1 cellular context compared by ENCODE assay signal in genomic region chr21:45528981-45529784, GRCh38.
TF ChIP-seq lines count a peak whose summit lies in the region.

No MANE protein-coding gene starts in this region.

TF ChIP-seq in HepG2, 621 proteins besides CTCF, POLR2A, EP300 and RAD21 (continued from another document):
- TF ChIP-seq GRHL1 (CRISPR knock-in tag; conservative IDR thresholded peaks at IDR 0.05) (no peak), ZNF629 (CRISPR knock-in tag; conservative IDR thresholded peaks at IDR 0.05) (0 out of 2 replicates have a peak, but pooled peaks have one; percentile 28), ZNF687 (CRISPR knock-in tag; IDR thresholded peaks at IDR 0.05) (peak; percentile 97), ZNF263 (CRISPR knock-in tag; IDR thresholded peaks at IDR 0.05) (peak; percentile 92), JUND (CRISPR knock-in tag; IDR thresholded peaks at IDR 0.05) (peak; percentile 49; the same call in 1 of the 2 replicates), ARNT (IDR thresholded peaks at IDR 0.05) (peak; percentile 58; the same call in 1 of the 2 replicates), PPARG (CRISPR knock-in tag; conservative IDR thresholded peaks at IDR 0.05) (no peak), POLR2AphosphoS2 (IDR thresholded peaks at IDR 0.05; ENCODE audit: low read depth, low read length) (no peak), ZNF350 (CRISPR knock-in tag; IDR thresholded peaks at IDR 0.05; ENCODE audit: borderline replicate concordance, low read depth) (peak; percentile 43; the same call in 1 of the 2 replicates), CBX5 (CRISPR knock-in tag; IDR thresholded peaks at IDR 0.05; ENCODE audit: borderline replicate concordance) (no peak), SSRP1 (CRISPR knock-in tag; IDR thresholded peaks at IDR 0.05) (no peak; the same call in 1 of the 2 replicates), ZNF713 (CRISPR knock-in tag; IDR thresholded peaks at IDR 0.05) (peak; percentile 61; the same call in 1 of the 2 replicates), ZSCAN9 (CRISPR knock-in tag; IDR thresholded peaks at IDR 0.05; ENCODE audit: borderline replicate concordance) (no peak), ZNF512 (CRISPR knock-in tag; IDR thresholded peaks at IDR 0.05) (no peak), ZNF34 (CRISPR knock-in tag; IDR thresholded peaks at IDR 0.05; ENCODE audit: borderline replicate concordance) (no peak), THAP11 (CRISPR knock-in tag; IDR thresholded peaks at IDR 0.05) (peak; percentile 53), ZNF7 (CRISPR knock-in tag; IDR thresholded peaks at IDR 0.05) (no peak)
- TF ChIP-seq, protein P1, sequence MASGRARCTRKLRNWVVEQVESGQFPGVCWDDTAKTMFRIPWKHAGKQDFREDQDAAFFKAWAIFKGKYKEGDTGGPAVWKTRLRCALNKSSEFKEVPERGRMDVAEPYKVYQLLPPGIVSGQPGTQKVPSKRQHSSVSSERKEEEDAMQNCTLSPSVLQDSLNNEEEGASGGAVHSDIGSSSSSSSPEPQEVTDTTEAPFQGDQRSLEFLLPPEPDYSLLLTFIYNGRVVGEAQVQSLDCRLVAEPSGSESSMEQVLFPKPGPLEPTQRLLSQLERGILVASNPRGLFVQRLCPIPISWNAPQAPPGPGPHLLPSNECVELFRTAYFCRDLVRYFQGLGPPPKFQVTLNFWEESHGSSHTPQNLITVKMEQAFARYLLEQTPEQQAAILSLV (CRISPR knock-in tag; IDR thresholded peaks at IDR 0.05; ENCODE audit: borderline replicate concordance), result peak; percentile 43; the same call in 1 of the 2 replicates
